In genomic region chr1:39871796-39872195, GRCh38 we compare ENCODE assay signal across 27 cellular contexts. TPM values are rescaled to one million over a fixed set of nuclear protein-coding genes. Genes with fewer than 3 reads are reported as not detected.
"Had no signal": no experiment of that assay in that cellular context is flagged by ENCODE, and none has a peak within 500 bp of the region (broad histone marks: within the 10 kb centered on the region; RNA-seq: fewer than 3 reads in every experiment).

No MANE protein-coding gene starts in this region.

- H3K9me3 Mint-ChIP-seq: immature natural killer cell; nephron; stimulated activated memory B cell treated with anti-CD40 and anti-IgM and Interleukin-4, amounts not matched to agents 10 μg/mL and 1 μg/mL and 100 μg/mL, for 72 hours; stimulated activated naive CD8-positive, alpha-beta T cell treated with anti-CD3 and anti-CD28 coated beads, Interleukin-15, Interleukin-2, amounts not matched to agents 100 ng/mL and 50 ng/mL, for 24 hours had no signal

- H3K4me3 Mint-ChIP-seq: immature natural killer cell; naive B cell; nephron; stimulated activated memory B cell treated with anti-CD40 and anti-IgM and Interleukin-4, amounts not matched to agents 10 μg/mL and 1 μg/mL and 100 μg/mL, for 72 hours; stimulated activated naive CD8-positive, alpha-beta T cell treated with anti-CD3 and anti-CD28 coated beads, Interleukin-15, Interleukin-2, amounts not matched to agents 100 ng/mL and 50 ng/mL, for 24 hours had no signal

- H3K27ac Mint-ChIP-seq: nephron; stimulated activated memory B cell treated with anti-CD40 and anti-IgM and Interleukin-4, amounts not matched to agents 10 μg/mL and 1 μg/mL and 100 μg/mL, for 72 hours; stimulated activated naive CD8-positive, alpha-beta T cell treated with anti-CD3 and anti-CD28 coated beads, Interleukin-15, Interleukin-2, amounts not matched to agents 100 ng/mL and 50 ng/mL, for 24 hours had no signal

- H3K27ac ChIP-seq: epithelial cell of prostate, esophagus muscularis mucosa, gastrocnemius medialis, heart right ventricle, left ventricle myocardium inferior, lower lobe of right lung, parathyroid adenoma, psoas muscle, right lobe of liver, tibial artery, upper lobe of left lung, uterus had no signal

- H3K27me3 Mint-ChIP-seq: naive B cell; stimulated activated memory B cell treated with anti-CD40 and anti-IgM and Interleukin-4, amounts not matched to agents 10 μg/mL and 1 μg/mL and 100 μg/mL, for 72 hours; stimulated activated naive CD8-positive, alpha-beta T cell treated with anti-CD3 and anti-CD28 coated beads, Interleukin-15, Interleukin-2, amounts not matched to agents 100 ng/mL and 50 ng/mL, for 24 hours had no signal

- H3K36me3 Mint-ChIP-seq: naive B cell had no signal

- ATAC-seq: gastrocnemius medialis; heart right ventricle; left cardiac atrium; lower lobe of right lung; psoas muscle; stimulated activated memory B cell treated with anti-CD40 and anti-IgM and Interleukin-4, amounts not matched to agents 10 μg/mL and 1 μg/mL and 100 μg/mL, for 72 hours had no signal

- H3K4me1 Mint-ChIP-seq: nephron had no signal

- DNase-seq: effector memory CD4-positive, alpha-beta T cell; gastrocnemius medialis; heart right ventricle; hypothalamus; immature natural killer cell; kidney; left cardiac atrium; left ventricle myocardium inferior; lower lobe of right lung; naive B cell; occipital lobe; psoas muscle; retina; right lobe of liver; stimulated activated CD4-positive, alpha-beta T cell treated with anti-CD3 and anti-CD28 coated beads, Interleukin-15, amount 100 ng/mL, for 24 hours; stimulated activated CD4-positive, alpha-beta T cell treated with anti-CD3 and anti-CD28 coated beads, Interleukin-1b, Interleukin-23, amount 100 ng/mL, for 48 hours; stimulated activated CD4-positive, alpha-beta T cell treated with anti-CD3 and anti-CD28 coated beads, Interleukin-4, amount 100 ng/mL, for 24 hours; tibial artery; upper lobe of left lung; uterus had no signal

RNA-seq across cellular contexts. Expression of gene MYCL, which starts 29.9 kb away (rescaled TPM):
- total RNA-seq: fibroblast of villous mesenchyme had no signal
